Comparison of ENCODE assay signal across 8 cellular contexts in the genomic region with DNA sequence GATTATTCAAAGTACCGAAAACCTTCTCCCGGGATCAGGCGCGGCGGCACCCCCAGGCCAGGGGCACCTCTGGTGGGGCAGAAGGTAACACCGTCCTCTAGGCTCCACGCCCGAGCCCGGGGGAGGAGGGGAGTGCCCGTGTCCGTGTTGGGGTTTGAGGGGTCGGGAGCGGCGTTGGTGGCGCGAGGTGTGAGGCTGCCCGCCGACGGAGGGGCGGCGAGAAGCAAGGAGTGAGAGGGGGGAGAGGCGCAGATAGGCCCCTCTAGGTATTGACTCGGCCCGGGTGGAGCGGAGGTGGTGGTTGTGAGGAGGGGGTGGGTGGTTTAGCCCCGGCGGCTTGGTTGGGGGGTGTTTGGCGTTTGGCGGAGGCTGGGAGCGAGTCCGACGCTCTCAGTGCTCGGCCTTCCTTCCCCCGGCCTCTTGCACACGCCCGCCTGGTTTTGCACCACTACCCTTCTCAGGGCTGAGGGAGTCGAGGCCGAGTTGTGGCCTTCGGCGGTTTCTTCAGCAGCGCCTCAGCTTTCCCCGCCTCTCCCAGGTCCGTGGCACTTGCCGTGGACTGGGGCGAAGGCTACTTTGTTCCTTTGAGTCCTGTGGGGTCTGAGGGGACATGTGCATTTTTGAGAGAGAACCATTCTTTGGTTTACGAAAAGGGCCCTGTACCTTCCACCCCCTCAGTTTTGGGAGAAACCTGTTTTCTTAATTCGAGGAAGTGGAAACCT. TPM values are rescaled to one million over a fixed set of nuclear protein-coding genes. Genes with fewer than 3 reads are reported as not detected.
DNase-seq lines count a peak whose midpoint lies in the region; ATAC-seq and TF ChIP-seq lines count a peak whose summit lies in the region.

No MANE protein-coding gene starts in this region.

- peak overlapping the region; percentile 93 for H3K4me3 Mint-ChIP-seq in osteocyte (ENCODE audit: unreplicated experiment)

- no peaks in the 10 kb centered on the region for H3K27me3 Mint-ChIP-seq in osteocyte (ENCODE audit: unreplicated experiment)

- H3K27ac Mint-ChIP-seq in activated naive CD4-positive, alpha-beta T cell treated with anti-CD3 and anti-CD28 coated beads, Interleukin-2, amount 50 U/mL, for 72 hours, result peak overlapping the region; percentile 96 to 99
- peak overlapping the region; percentile 99 for H3K27ac Mint-ChIP-seq in osteocyte (ENCODE audit: unreplicated experiment)

- H3K9me3 Mint-ChIP-seq in activated naive CD4-positive, alpha-beta T cell treated with anti-CD3 and anti-CD28 coated beads, Interleukin-2, amount 50 U/mL, for 72 hours, result no peaks in the 10 kb centered on the region
- H3K9me3 Mint-ChIP-seq in osteocyte (ENCODE audit: unreplicated experiment), result no peaks in the 10 kb centered on the region

- peaks cover 53% of the 10 kb centered on the region for H3K4me1 Mint-ChIP-seq in osteocyte (ENCODE audit: unreplicated experiment)

- peak; percentile 51 for DNase-seq in COLO668 (lab: John Stamatoyannopoulos, UW; ENCODE audit: unreplicated experiment)
- peak; percentile 70 for DNase-seq in NB4 (ENCODE audit: low read depth)
- DNase-seq in activated naive CD4-positive, alpha-beta T cell treated with anti-CD3 and anti-CD28 coated beads, Interleukin-2, amount 50 U/mL, for 72 hours (ENCODE audit: low spot score in 2 of 2), result peak in 1 of 2 donors; percentile 32
- peak in 28 of 42 donors; percentile 8 to 62 (median 32) for DNase-seq in head of caudate nucleus
- no peak for DNase-seq in osteocyte (ENCODE audit: extremely low spot score, unreplicated experiment)

- TF ChIP-seq POLR2A in NB4 (IDR thresholded peaks at IDR 0.05; ENCODE audit: extremely low read depth, insufficient read length), result no peak

- ATAC-seq in GM21515 (IDR thresholded peaks at IDR 0.05; ENCODE audit: unreplicated experiment) (peak; percentile 3), GM18868 (IDR thresholded peaks at IDR 0.05; ENCODE audit: unreplicated experiment) (no peak), HG02763 (IDR thresholded peaks at IDR 0.05; ENCODE audit: unreplicated experiment) (no peak)
- ATAC-seq in activated naive CD4-positive, alpha-beta T cell treated with anti-CD3 and anti-CD28 coated beads, Interleukin-2, amount 50 U/mL, for 72 hours, result peak; percentile 2

- H3K4me3 ChIP-seq in NB4 (ENCODE audit: low read depth, low read length), result peak overlapping the region; percentile 97

- intact Hi-C loops in head of caudate nucleus (cut with DNase I), result loop anchor here (2.0 to 10.0 kb wide), 2 partner anchors 265 to 359 kb away; a partner anchor contains a TSS

- no peak for TF ChIP-seq CTCF in NB4 (IDR thresholded peaks at IDR 0.05; ENCODE audit: low read depth, low read length)
- no peak for TF ChIP-seq CTCF in osteocyte (IDR thresholded peaks at IDR 0.05)

- H3K36me3 Mint-ChIP-seq in activated naive CD4-positive, alpha-beta T cell treated with anti-CD3 and anti-CD28 coated beads, Interleukin-2, amount 50 U/mL, for 72 hours, result peaks cover 40 to 43% of the 10 kb centered on the region in 2 donors
- H3K36me3 Mint-ChIP-seq in osteocyte (ENCODE audit: unreplicated experiment), result peaks cover 12% of the 10 kb centered on the region

RNA-seq across cellular contexts. Expression of a gene that starts 0.4 kb away (rescaled TPM):
- 100 to 1,000 TPM in 1 of 2 donors, 10 to 100 TPM in 1; 91.7 to 108 TPM for total RNA-seq in activated naive CD4-positive, alpha-beta T cell treated with anti-CD3 and anti-CD28 coated beads, Interleukin-2, amount 50 U/mL, for 72 hours
- 58.4 and 65.3 TPM in 2 replicates for total RNA-seq in osteocyte

Comparison
In these comparisons a context has a peak if more than half of its experiments do, and no peak if none do; other contexts are left out.
1. ATAC-seq: peak in GM21515 (single experiment) and activated naive CD4-positive, alpha-beta T cell treated with anti-CD3 and anti-CD28 coated beads, Interleukin-2, amount 50 U/mL, for 72 hours (2 of 2); none in GM18868 (single experiment) and HG02763 (single experiment).